ENCODE assay signal across 24 cellular contexts in genomic region chr10:14192746-14193145, GRCh38.
"Had no signal": no experiment of that assay in that cellular context is flagged by ENCODE, and none has a peak within 500 bp of the region (broad histone marks: within the 10 kb centered on the region; RNA-seq: fewer than 3 reads in every experiment).

No MANE protein-coding gene starts in this region.

- H3K36me3 ChIP-seq: brain microvascular endothelial cell had no signal

- ATAC-seq: activated T-cell treated with anti-CD3 and anti-CD28 coated beads, Interleukin-2, amount 50 U/mL, for 72 hours; esophagus mucosa; WTC11 had no signal

- H3K27me3 ChIP-seq: brain microvascular endothelial cell had no signal

- DNase-seq: activated CD4-positive, alpha-beta memory T cell treated with anti-CD3 and anti-CD28 coated beads, Interleukin-2, amount 10 ng/mL, durations not matched to agents 7 days and 5 days; activated CD4-positive, alpha-beta T cell treated with anti-CD3 and anti-CD28 coated beads for 1 hour; activated CD4-positive, alpha-beta T cell treated with anti-CD3 and anti-CD28 coated beads for 4 hours; activated CD4-positive, alpha-beta T cell treated with anti-CD3 and anti-CD28 coated beads, Interleukin-2, amount 10 ng/mL, durations not matched to agents 7 days and 5 days; activated CD4-positive, alpha-beta T cell treated with anti-CD3 and anti-CD28 coated beads, Interleukin-2, amount 50 U/mL, for 4 hours; activated CD8-positive, alpha-beta memory T cell treated with anti-CD3 and anti-CD28 coated beads, Interleukin-2, amount 50 U/mL, for 48 hours; activated gamma-delta T cell treated with Interleukin-2 at 50 U/mL for 16 hours; activated naive CD4-positive, alpha-beta T cell treated with anti-CD3 and anti-CD28 coated beads, Interleukin-2, amount 50 U/mL, for 16 hours; activated naive CD4-positive, alpha-beta T cell treated with Interleukin-2 at 50 U/mL for 16 hours; activated T-cell treated with anti-CD3 and anti-CD28 coated beads for 4 hours; activated T-cell treated with anti-CD3 and anti-CD28 coated beads, Interleukin-2, amount 50 U/mL, for 24 hours; activated T-cell treated with anti-CD3 and anti-CD28 coated beads, Interleukin-2, amount 50 U/mL, for 72 hours; amniotic stem cell; anterior cingulate cortex; brain microvascular endothelial cell; dorsolateral prefrontal cortex; effector memory CD4-positive, alpha-beta T cell; endodermal cell; foreskin fibroblast; head of caudate nucleus; T-helper 2 cell had no signal

- H3K4me3 ChIP-seq: coronary artery, dorsolateral prefrontal cortex had no signal

- H3K27ac ChIP-seq: brain microvascular endothelial cell, coronary artery, dorsolateral prefrontal cortex had no signal
